Comparison of ENCODE assay signal across 15 cellular contexts in the genomic region with DNA sequence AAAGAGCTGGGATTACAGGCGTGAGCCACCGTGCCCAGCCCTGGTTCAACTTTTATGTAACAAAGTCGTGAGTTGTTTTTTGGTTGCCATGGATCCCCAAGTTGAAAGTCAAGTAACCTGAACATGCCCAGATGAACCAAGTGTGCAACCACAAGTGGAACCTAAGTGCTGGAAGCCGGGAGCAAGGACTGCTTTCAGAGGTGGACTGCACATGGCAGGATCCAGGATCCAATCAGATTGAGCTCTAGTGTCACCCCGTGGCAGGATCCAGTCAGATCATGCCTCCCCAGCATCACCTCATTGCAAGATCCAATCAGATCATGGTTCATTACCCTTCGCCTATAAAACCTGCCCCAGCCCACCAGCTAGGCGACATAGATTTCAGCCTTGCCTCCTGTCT.
"Had no signal": no experiment of that assay in that cellular context is flagged by ENCODE, and none has a peak within 500 bp of the region (broad histone marks: within the 10 kb centered on the region; RNA-seq: fewer than 3 reads in every experiment).

No MANE protein-coding gene starts in this region.

- H3K27ac Mint-ChIP-seq: activated CD4-positive, alpha-beta memory T cell treated with anti-CD3 and anti-CD28 coated beads for 36 hours; activated CD4-positive, alpha-beta T cell treated with anti-CD3 and anti-CD28 coated beads for 36 hours; activated naive CD4-positive, alpha-beta T cell treated with anti-CD3 and anti-CD28 coated beads, Interleukin-2, amount 50 U/mL, for 24 hours; stimulated activated effector memory CD8-positive, alpha-beta T cell treated with anti-CD3 and anti-CD28 coated beads, Interleukin-12 subunit alpha, Interleukin-12 subunit beta, amount 100 ng/mL, for 72 hours had no signal

- H3K4me1 Mint-ChIP-seq: activated naive CD4-positive, alpha-beta T cell treated with anti-CD3 and anti-CD28 coated beads, Interleukin-2, amount 50 U/mL, for 24 hours; stimulated activated effector memory CD8-positive, alpha-beta T cell treated with anti-CD3 and anti-CD28 coated beads, Interleukin-12 subunit alpha, Interleukin-12 subunit beta, amount 100 ng/mL, for 72 hours had no signal

- H3K27ac ChIP-seq: foreskin keratinocyte had no signal

- H3K4me3 Mint-ChIP-seq: activated CD4-positive, alpha-beta memory T cell treated with anti-CD3 and anti-CD28 coated beads for 36 hours; activated CD4-positive, alpha-beta T cell treated with anti-CD3 and anti-CD28 coated beads for 36 hours; activated naive CD4-positive, alpha-beta T cell treated with anti-CD3 and anti-CD28 coated beads, Interleukin-2, amount 50 U/mL, for 24 hours; activated T-cell treated with anti-CD3 and anti-CD28 coated beads, Interleukin-2, amount 50 U/mL, for 4 hours; nephron progenitor cell; stimulated activated effector memory CD8-positive, alpha-beta T cell treated with anti-CD3 and anti-CD28 coated beads, Interleukin-12 subunit alpha, Interleukin-12 subunit beta, amount 100 ng/mL, for 72 hours had no signal

- H3K27me3 ChIP-seq: uterus had no signal

- DNase-seq: activated CD4-positive, alpha-beta memory T cell treated with anti-CD3 and anti-CD28 coated beads for 36 hours; activated CD4-positive, alpha-beta T cell treated with anti-CD3 and anti-CD28 coated beads for 36 hours; activated effector memory CD4-positive, alpha-beta T cell treated with Interleukin-2 at 50 U/mL for 16 hours; activated T-cell treated with anti-CD3 and anti-CD28 coated beads, Interleukin-2, amount 50 U/mL, for 4 hours; central memory CD4-positive, alpha-beta T cell; effector CD4-positive, alpha-beta T cell; foreskin keratinocyte; mesendoderm; nephron progenitor cell; stimulated activated CD4-positive, alpha-beta T cell treated with anti-CD3 and anti-CD28 coated beads, Interleukin-12 subunit alpha, Interleukin-12 subunit beta, amount 100 ng/mL, for 4 hours; T-helper 2 cell; uterus had no signal

- H3K9me3 Mint-ChIP-seq: activated CD4-positive, alpha-beta memory T cell treated with anti-CD3 and anti-CD28 coated beads for 36 hours; activated naive CD4-positive, alpha-beta T cell treated with anti-CD3 and anti-CD28 coated beads, Interleukin-2, amount 50 U/mL, for 24 hours; activated T-cell treated with anti-CD3 and anti-CD28 coated beads, Interleukin-2, amount 50 U/mL, for 4 hours; stimulated activated effector memory CD8-positive, alpha-beta T cell treated with anti-CD3 and anti-CD28 coated beads, Interleukin-12 subunit alpha, Interleukin-12 subunit beta, amount 100 ng/mL, for 72 hours had no signal

- H3K9me3 ChIP-seq: uterus had no signal

- H3K4me3 ChIP-seq: coronary artery, uterus had no signal

- H3K4me1 ChIP-seq: foreskin keratinocyte, uterus had no signal

- H3K36me3 Mint-ChIP-seq: activated CD4-positive, alpha-beta memory T cell treated with anti-CD3 and anti-CD28 coated beads for 36 hours; activated naive CD4-positive, alpha-beta T cell treated with anti-CD3 and anti-CD28 coated beads, Interleukin-2, amount 50 U/mL, for 24 hours; stimulated activated effector memory CD8-positive, alpha-beta T cell treated with anti-CD3 and anti-CD28 coated beads, Interleukin-12 subunit alpha, Interleukin-12 subunit beta, amount 100 ng/mL, for 72 hours had no signal

- H3K36me3 ChIP-seq: uterus had no signal
